In genomic region chr5:14453486-14453885, GRCh38 we compare ENCODE assay signal across 1 cellular context.
TF ChIP-seq lines count a peak whose summit lies in the region.

No MANE protein-coding gene starts in this region.

TF ChIP-seq in WTC11, 78 proteins besides CTCF, POLR2A, EP300 and RAD21 (continued from another document):
- TF ChIP-seq E2F5 (CRISPR knock-in tag; IDR thresholded peaks at IDR 0.05) (no peak), TCF7 (CRISPR knock-in tag; IDR thresholded peaks at IDR 0.05; ENCODE audit: low read depth) (no peak), ZNF423 (CRISPR knock-in tag; IDR thresholded peaks at IDR 0.05) (no peak), ZNF121 (CRISPR knock-in tag; IDR thresholded peaks at IDR 0.05) (no peak), CREM (CRISPR knock-in tag; IDR thresholded peaks at IDR 0.05) (no peak), JUN (CRISPR knock-in tag; IDR thresholded peaks at IDR 0.05) (no peak), ATF2 (CRISPR knock-in tag; IDR thresholded peaks at IDR 0.05; ENCODE audit: borderline replicate concordance, low read depth) (no peak), RELA (CRISPR knock-in tag; IDR thresholded peaks at IDR 0.05; ENCODE audit: borderline replicate concordance) (no peak), NR3C1 (CRISPR knock-in tag; conservative IDR thresholded peaks at IDR 0.05; ENCODE audit: low read depth) (no peak), HMGA2 (CRISPR knock-in tag; IDR thresholded peaks at IDR 0.05) (no peak), USF1 (CRISPR knock-in tag; IDR thresholded peaks at IDR 0.05) (no peak), FOXJ3 (CRISPR knock-in tag; IDR thresholded peaks at IDR 0.05; ENCODE audit: borderline replicate concordance) (no peak)
